8 cellular contexts compared by ENCODE assay signal in the genomic region with DNA sequence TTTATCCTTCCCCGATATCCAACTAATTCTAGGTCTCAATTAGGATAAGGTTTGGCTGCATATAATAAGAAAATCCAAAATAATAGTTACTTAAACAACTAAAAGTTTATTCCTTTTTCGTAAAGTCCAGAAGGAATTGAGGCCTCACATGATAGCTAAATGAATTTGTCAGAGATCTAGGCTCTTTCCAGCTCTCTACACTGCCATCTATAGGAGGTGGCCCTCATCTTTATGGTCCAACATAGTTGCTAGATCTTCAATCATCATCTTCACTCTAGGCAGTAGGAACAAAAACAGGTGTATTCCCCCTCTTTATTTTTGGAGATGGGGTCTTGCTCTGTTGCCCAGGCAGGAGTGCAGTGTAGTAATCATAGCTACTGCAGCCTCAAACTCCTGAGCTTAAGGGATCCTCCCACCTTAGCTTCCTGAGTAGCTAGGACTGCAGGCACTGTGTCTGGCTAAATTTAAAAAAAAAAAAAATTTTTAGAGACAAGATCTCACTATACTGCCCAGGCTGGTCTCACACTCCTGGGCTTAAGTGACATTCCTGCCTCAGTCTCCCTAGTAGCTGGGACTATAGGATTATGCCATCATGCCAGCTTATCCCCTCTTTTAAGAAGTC. TPM values are rescaled to one million over a fixed set of nuclear protein-coding genes. Genes with fewer than 3 reads are reported as not detected.
DNase-seq lines count a peak whose midpoint lies in the region; ATAC-seq and TF ChIP-seq lines count a peak whose summit lies in the region.

No MANE protein-coding gene starts in this region.

- no peak overlapping the region for H3K4me3 ChIP-seq in AG04449 (ENCODE audit: low read depth, low read length)

- peak; percentile 80 for ATAC-seq in left lobe of liver
- ATAC-seq in HG02973 (IDR thresholded peaks at IDR 0.05; ENCODE audit: unreplicated experiment): no peak

- peak; percentile 63 for TF ChIP-seq CTCF in AG04449 (IDR thresholded peaks at IDR 0.05; ENCODE audit: insufficient read depth, low read length, missing control alignments)
- TF ChIP-seq CTCF in LNCAP (IDR thresholded peaks at IDR 0.05): peak; percentile 48; the same call in 1 of the 2 replicates

- CTCF ChIA-PET in AG04449 (lab: Yijun Ruan, JAX): interaction anchor here (0.6 to 2.8 kb wide), 41 partner anchors 8 to 394 kb away, joined by 3 to 49 read pairs (median 5); a partner anchor contains a TSS

- DNase-seq in AG04449 (ENCODE audit: low read depth, low spot score) (no peak), GDM1 (lab: John Stamatoyannopoulos, UW) (peak; percentile 8), amniotic epithelial cell (ENCODE audit: low read depth) (peak; percentile 41), left lobe of liver (ENCODE audit: low spot score) (no peak), HPDE6-E6E7 (ENCODE audit: extremely low spot score) (no peak)
- DNase-seq in stimulated activated CD4-positive, alpha-beta T cell treated with anti-CD3 and anti-CD28 coated beads, Interleukin-4, amount 100 ng/mL, for 4 hours: no peak

- POLR2A ChIA-PET in AG04449 (lab: Yijun Ruan, JAX): interaction anchor here (0.7 to 1.3 kb wide), 2 partner anchors 46 to 85 kb away, joined by 3 read pairs; a partner anchor contains a TSS

RNA-seq across cellular contexts. Expression of a gene that starts 46.5 kb away (rescaled TPM):
- 7.7 TPM for total RNA-seq in left lobe of liver

Comparison
In these comparisons a context has a peak if more than half of its experiments do, and no peak if none do; other contexts are left out.
1. DNase-seq: peak in GDM1 (single experiment) and amniotic epithelial cell (single experiment); none in AG04449 (single experiment), left lobe of liver (single experiment), stimulated activated CD4-positive, alpha-beta T cell treated with anti-CD3 and anti-CD28 coated beads, Interleukin-4, amount 100 ng/mL, for 4 hours (0 of 2) and HPDE6-E6E7 (single experiment).